8 cellular contexts compared by ENCODE assay signal in the genomic region with DNA sequence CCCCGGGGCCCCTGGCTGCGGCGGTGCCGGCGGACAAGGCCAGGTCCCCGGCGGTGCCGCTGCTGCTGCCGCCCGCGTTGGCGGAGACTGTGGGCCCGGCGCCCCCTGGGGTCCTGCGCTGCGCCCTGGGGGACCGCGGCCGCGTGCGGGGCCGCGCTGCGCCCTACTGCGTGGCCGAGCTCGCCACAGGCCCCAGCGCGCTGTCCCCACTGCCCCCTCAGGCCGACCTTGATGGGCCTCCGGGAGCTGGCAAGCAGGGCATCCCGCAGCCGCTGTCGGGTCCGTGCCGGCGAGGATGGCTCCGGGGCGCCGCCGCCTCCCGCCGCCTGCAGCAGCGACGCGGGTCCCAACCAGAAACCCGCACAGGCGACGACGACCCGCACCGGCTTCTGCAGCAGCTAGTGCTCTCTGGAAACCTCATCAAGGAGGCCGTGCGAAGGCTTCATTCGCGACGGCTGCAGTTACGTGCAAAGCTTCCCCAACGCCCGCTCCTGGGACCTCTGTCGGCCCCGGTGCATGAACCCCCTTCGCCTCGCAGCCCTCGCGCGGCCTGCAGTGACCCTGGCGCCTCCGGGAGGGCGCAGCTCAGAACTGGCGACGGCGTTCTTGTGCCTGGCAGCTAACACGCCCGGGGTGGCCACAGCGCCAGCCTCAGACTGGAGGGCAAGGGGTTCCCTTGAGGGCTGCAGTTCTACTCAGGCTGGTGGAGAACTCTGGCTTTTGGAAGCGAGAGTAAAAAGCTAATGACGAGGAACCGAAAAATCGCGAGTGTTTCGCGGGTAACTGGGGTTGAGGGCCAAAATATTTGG. TPM values are rescaled to one million over a fixed set of nuclear protein-coding genes. Genes with fewer than 3 reads are reported as not detected.
A peak's percentile ranks its signal among the peaks of the same experiment; 100 is the strongest.
DNase-seq lines count a peak whose midpoint lies in the region; ATAC-seq and TF ChIP-seq lines count a peak whose summit lies in the region.

No MANE protein-coding gene starts in this region.

- H3K4me3 Mint-ChIP-seq in CD14-positive monocyte: peak overlapping the region; percentile 97 to 98

- peak overlapping the region; percentile 72 for H3K4me3 ChIP-seq in Jurkat, Clone E6-1 (ENCODE audit: low read length)
- H3K4me3 ChIP-seq in choroid plexus epithelial cell (ENCODE audit: low read depth, low read length) (peak overlapping the region; percentile 62), left lung (peak overlapping the region; percentile 66 to 81)

- H3K4me1 Mint-ChIP-seq in CD14-positive monocyte: peaks cover 55% of the 10 kb centered on the region

- H3K36me3 Mint-ChIP-seq in CD14-positive monocyte: peaks cover 3 to 16% of the 10 kb centered on the region in 2 donors

- H3K27ac Mint-ChIP-seq in CD14-positive monocyte: peak overlapping the region; percentile 88 to 97 (median 93)

- ATAC-seq in GM19463 (IDR thresholded peaks at IDR 0.05; ENCODE audit: unreplicated experiment): peak; percentile 31
- ATAC-seq in left lung: peak; percentile 55

- no peaks in the 10 kb centered on the region for H3K9me3 ChIP-seq in left lung

- peaks cover 0 to 4% (median 0%) of the 10 kb centered on the region in 7 donors for H3K9me3 Mint-ChIP-seq in CD14-positive monocyte

- H3K36me3 ChIP-seq in left lung: no peaks in the 10 kb centered on the region

- H3K27me3 ChIP-seq in left lung: no peaks in the 10 kb centered on the region

- H3K27me3 Mint-ChIP-seq in CD14-positive monocyte (ENCODE audit: low read depth in 3 of 3): peaks cover 0 to 3% (median 2%) of the 10 kb centered on the region in 3 donors

- intact Hi-C loops in CD14-positive monocyte (cut with micrococcal nuclease): loop anchor here (2.0 to 5.0 kb wide), 5 partner anchors 15 to 81 kb away; a partner anchor contains a TSS
- intact Hi-C loops in left lung (cut with DNase I): no loop called here

- TF ChIP-seq CTCF in CD14-positive monocyte (IDR thresholded peaks at IDR 0.05) (peak; percentile 28), choroid plexus epithelial cell (conservative IDR thresholded peaks at IDR 0.05; ENCODE audit: low read depth, low read length) (no peak), left lung (IDR thresholded peaks at IDR 0.05) (peak in 1 of 2 donors; percentile 11)

- DNase-seq in CD14-positive monocyte (ENCODE audit: low spot score) (peak; percentile 60), choroid plexus epithelial cell (ENCODE audit: low read depth) (peak; percentile 14), left lung (peak; percentile 76 to 92), dedifferentiated amniotic fluid mesenchymal stem cell (ENCODE audit: extremely low spot score) (no peak)
- DNase-seq in Jurkat, Clone E6-1 (ENCODE audit: low read depth, low spot score): no peak
- DNase-seq in activated CD4-positive, alpha-beta T cell treated with anti-CD3 and anti-CD28 coated beads for 1 hour: peak; percentile 46
- DNase-seq in stimulated activated CD4-positive, alpha-beta T cell treated with anti-CD3 and anti-CD28 coated beads, Interleukin-4, amount 100 ng/mL, for 48 hours (ENCODE audit: low read depth in 2 of 2): peak; percentile 45 to 48

- H3K4me1 ChIP-seq in left lung: peaks cover 11 to 56% of the 10 kb centered on the region in 2 donors

- peak overlapping the region; percentile 97 to 100 for H3K27ac ChIP-seq in left lung

RNA-seq across cellular contexts. Expression of a gene that starts 0.8 kb away (rescaled TPM):
- polyA plus RNA-seq in CD14-positive monocyte: 10 to 100 TPM; 17.0 to 34.4 TPM
- 8.1 TPM for polyA plus RNA-seq in Jurkat, Clone E6-1 (2012; ENCODE audit: insufficient read depth, insufficient read length)
- total RNA-seq in left lung: 10 to 100 TPM in 1 of 2 donors, 1 to 10 TPM in 1; 5.2 to 10.8 TPM

RNA-seq across cellular contexts. Expression of a gene that starts 14.7 kb away (rescaled TPM):
- polyA plus RNA-seq in CD14-positive monocyte: 10 to 100 TPM; 29.4 to 62.4 TPM
- polyA plus RNA-seq in Jurkat, Clone E6-1 (2012; ENCODE audit: insufficient read depth, insufficient read length): 7.9 TPM
- total RNA-seq in left lung: 10 to 100 TPM; 12.8 to 30.2 TPM

RNA-seq across cellular contexts. Expression of a gene that starts 27.4 kb away (rescaled TPM):
- polyA plus RNA-seq in CD14-positive monocyte: 10 to 100 TPM in 1 of 2 donors, 1 to 10 TPM in 1; 8.3 to 10.6 TPM
- polyA plus RNA-seq in Jurkat, Clone E6-1 (2012; ENCODE audit: insufficient read depth, insufficient read length): 40.6 TPM
- 10 to 100 TPM in 1 of 2 donors, 1 to 10 TPM in 1; 9.8 to 11.4 TPM for total RNA-seq in left lung

Comparison
In these comparisons a context has a peak if more than half of its experiments do, and no peak if none do; other contexts are left out.
1. DNase-seq: peak in CD14-positive monocyte (single experiment), activated CD4-positive, alpha-beta T cell treated with anti-CD3 and anti-CD28 coated beads for 1 hour (single experiment), choroid plexus epithelial cell (single experiment), left lung (2 of 2) and stimulated activated CD4-positive, alpha-beta T cell treated with anti-CD3 and anti-CD28 coated beads, Interleukin-4, amount 100 ng/mL, for 48 hours (2 of 2); none in Jurkat, Clone E6-1 (single experiment) and dedifferentiated amniotic fluid mesenchymal stem cell (single experiment).
2. intact Hi-C loops: an anchor here in CD14-positive monocyte (2.0 to 5.0 kb wide); none called in left lung.
3. Peak in every context shown above with its lines, with median percentiles within 50 percentile points of each other: H3K4me3 ChIP-seq.